In genomic region chr10:62527019-62527827, GRCh38 we compare ENCODE assay signal across 8 cellular contexts.
DNase-seq lines count a peak whose midpoint lies in the region; ATAC-seq and TF ChIP-seq lines count a peak whose summit lies in the region.

No MANE protein-coding gene starts in this region.

- H3K9me3 Mint-ChIP-seq in GM23338: peaks cover 22% of the 10 kb centered on the region
- H3K9me3 Mint-ChIP-seq in naive thymus-derived CD4-positive, alpha-beta T cell: peaks cover 0 to 31% (median 8%) of the 10 kb centered on the region in 11 donors

- intact Hi-C loops in naive thymus-derived CD4-positive, alpha-beta T cell (cut with micrococcal nuclease): loop anchor here (5.0 to 10.0 kb wide), 4 partner anchors 205 to 490 kb away; partner anchors contain the start of genes ADO (in 1 of the 2) and RTKN2 (in 1 of the 2)
- intact Hi-C loops in left colon (cut with DNase I, micrococcal nuclease) (no loop called here), heart right ventricle (cut with DNase I) (no loop called here)

- no peaks in the 10 kb centered on the region for H3F3A ChIP-seq in GM23338 (replicated peaks; ENCODE audit: low read depth)

- TF ChIP-seq CTCF in GM23338 (conservative IDR thresholded peaks at IDR 0.05; ENCODE audit: low read depth in 2 of 2): no peak
- no peak for TF ChIP-seq CTCF in heart right ventricle (IDR thresholded peaks at IDR 0.05)

- H3K36me3 ChIP-seq in GM23338 (ENCODE audit: insufficient read depth): no peaks in the 10 kb centered on the region
- no peaks in the 10 kb centered on the region for H3K36me3 ChIP-seq in Karpas-422 (ENCODE audit: insufficient read depth, low read length)
- H3K36me3 ChIP-seq in naive thymus-derived CD4-positive, alpha-beta T cell (ENCODE audit: control insufficient read depth in 2 of 3, insufficient read depth in 3 of 3, low read length in 3 of 3): no peaks in the 10 kb centered on the region
- H3K36me3 ChIP-seq in heart right ventricle: no peaks in the 10 kb centered on the region

- POLR2A ChIA-PET in naive thymus-derived CD4-positive, alpha-beta T cell (lab: Charles Lee): no interaction called here

- peak; percentile 30 for ATAC-seq in GM18867 (IDR thresholded peaks at IDR 0.05; ENCODE audit: unreplicated experiment)
- ATAC-seq in GM23338: no peak
- ATAC-seq in naive thymus-derived CD4-positive, alpha-beta T cell: no peak
- no peak for ATAC-seq in left colon
- ATAC-seq in heart right ventricle: no peak

- H3K4me1 ChIP-seq in GM23338 (ENCODE audit: insufficient read depth): no peaks in the 10 kb centered on the region; the same call in 1 of the 2 replicates
- H3K4me1 ChIP-seq in Karpas-422 (ENCODE audit: low read length): peaks cover 17% of the 10 kb centered on the region
- H3K4me1 ChIP-seq in naive thymus-derived CD4-positive, alpha-beta T cell (ENCODE audit: control insufficient read depth in 2 of 2, insufficient read depth in 2 of 2, low read length in 2 of 2): peaks cover 24 to 39% of the 10 kb centered on the region in 2 donors
- peaks cover 0 to 22% (median 2%) of the 10 kb centered on the region in 9 donors for H3K4me1 ChIP-seq in heart right ventricle

- H3K4me2 ChIP-seq in GM23338 (no peak overlapping the region), Karpas-422 (ENCODE audit: low read depth, low read length, poor library complexity, severe bottlenecking) (no peak overlapping the region)

- H4K20me1 ChIP-seq in GM23338 (replicated peaks; ENCODE audit: insufficient read depth) (no peaks in the 10 kb centered on the region), Karpas-422 (ENCODE audit: insufficient read depth, low read depth, low read length) (no peaks in the 10 kb centered on the region)

- WGBS in heart right ventricle, 2 donors: 67 to 70% methylated on average over 6 of the region's 6 CpGs

- H3K4me3 ChIP-seq in GM23338: no peak overlapping the region
- no peak overlapping the region for H3K4me3 ChIP-seq in Karpas-422 (ENCODE audit: low read length)
- no peak overlapping the region for H3K4me3 ChIP-seq in naive thymus-derived CD4-positive, alpha-beta T cell (ENCODE audit: low read length)
- H3K4me3 ChIP-seq in heart right ventricle: no peak overlapping the region

- H3K4me3 Mint-ChIP-seq in GM23338: no peak overlapping the region
- H3K4me3 Mint-ChIP-seq in naive thymus-derived CD4-positive, alpha-beta T cell: peak overlapping the region; percentile 46 to 78 (median 72)

- H3K27ac ChIP-seq in GM23338 (ENCODE audit: low read depth) (no peak overlapping the region), Karpas-422 (ENCODE audit: low read length) (no peak overlapping the region), heart right ventricle (no peak overlapping the region)
- no peak overlapping the region for H3K27ac ChIP-seq in naive thymus-derived CD4-positive, alpha-beta T cell (ENCODE audit: low read depth, low read length)

- H3K27me3 ChIP-seq in GM23338 (ENCODE audit: insufficient read depth) (no peaks in the 10 kb centered on the region), Karpas-422 (ENCODE audit: low read length) (no peaks in the 10 kb centered on the region), heart right ventricle (no peaks in the 10 kb centered on the region)
- H3K27me3 ChIP-seq in naive thymus-derived CD4-positive, alpha-beta T cell (ENCODE audit: control insufficient read depth in 2 of 2, insufficient read depth in 2 of 2, low read length in 2 of 2): no peaks in the 10 kb centered on the region

- H3K36me3 Mint-ChIP-seq in GM23338 (ENCODE audit: low read depth): peaks cover 6% of the 10 kb centered on the region
- H3K36me3 Mint-ChIP-seq in naive thymus-derived CD4-positive, alpha-beta T cell: peaks cover 0 to 47% (median 6%) of the 10 kb centered on the region in 5 donors

- H3K9ac ChIP-seq in Karpas-422 (ENCODE audit: low read length): no peak overlapping the region

- no peak overlapping the region for H3K27ac Mint-ChIP-seq in GM23338
- H3K27ac Mint-ChIP-seq in naive thymus-derived CD4-positive, alpha-beta T cell: peak overlapping the region; percentile 47 to 86 (median 76)

- no peaks in the 10 kb centered on the region for H3K9me3 ChIP-seq in Karpas-422 (ENCODE audit: low read length)
- no peaks in the 10 kb centered on the region for H3K9me3 ChIP-seq in naive thymus-derived CD4-positive, alpha-beta T cell (ENCODE audit: control insufficient read depth in 2 of 3, low read length in 3 of 3)
- peaks cover 0 to 14% (median 0%) of the 10 kb centered on the region in 11 donors for H3K9me3 ChIP-seq in heart right ventricle

- peak overlapping the region; percentile 74; the same call in 1 of the 2 replicates for H2AFZ ChIP-seq in GM23338
- H2AFZ ChIP-seq in Karpas-422 (ENCODE audit: low read length): no peak overlapping the region

- peaks cover 8% of the 10 kb centered on the region for H3K27me3 Mint-ChIP-seq in GM23338 (ENCODE audit: insufficient read depth, low read depth, poor library complexity)
- peaks cover 0 to 15% (median 0%) of the 10 kb centered on the region in 5 donors for H3K27me3 Mint-ChIP-seq in naive thymus-derived CD4-positive, alpha-beta T cell

- CTCF ChIA-PET in naive thymus-derived CD4-positive, alpha-beta T cell (lab: Charles Lee): interaction anchor here (1.1 kb wide), 1 partner anchor 289 kb away, joined by 3 read pairs; the partner anchor contains the start of gene EGR2

- H3K79me2 ChIP-seq in GM23338 (replicated peaks; ENCODE audit: insufficient read depth) (no peaks in the 10 kb centered on the region), Karpas-422 (ENCODE audit: low read length) (no peaks in the 10 kb centered on the region)

- H3K4me1 Mint-ChIP-seq in GM23338: peaks cover 5% of the 10 kb centered on the region; the same call in 2 of the 3 replicates
- H3K4me1 Mint-ChIP-seq in naive thymus-derived CD4-positive, alpha-beta T cell: peaks cover 32 to 57% (median 43%) of the 10 kb centered on the region in 7 donors

- H3K9me2 ChIP-seq in GM23338 (ENCODE audit: insufficient read depth) (peaks cover 7% of the 10 kb centered on the region; the same call in 1 of the 2 replicates), Karpas-422 (replicated peaks; ENCODE audit: insufficient read depth, low read length) (no peaks in the 10 kb centered on the region)

- DNase-seq in GM23338 (ENCODE audit: low spot score) (no peak), Karpas-422 (peak; percentile 51), left colon (no peak), nucleus accumbens (lab: John Stamatoyannopoulos, UW) (no peak), heart right ventricle (no peak), COLO668 (lab: John Stamatoyannopoulos, UW; ENCODE audit: unreplicated experiment) (no peak)
- DNase-seq in naive thymus-derived CD4-positive, alpha-beta T cell: peak in 5 of 9 donors; percentile 7 to 17 (median 11)

TF ChIP-seq in GM23338, 12 proteins besides CTCF, POLR2A, EP300 and RAD21 (continues in another document):
- TF ChIP-seq NANOG (IDR thresholded peaks at IDR 0.05; ENCODE audit: borderline replicate concordance): no peak
- no peak for TF ChIP-seq JUNB (IDR thresholded peaks at IDR 0.05; ENCODE audit: unreplicated experiment)
- TF ChIP-seq, protein P1, sequence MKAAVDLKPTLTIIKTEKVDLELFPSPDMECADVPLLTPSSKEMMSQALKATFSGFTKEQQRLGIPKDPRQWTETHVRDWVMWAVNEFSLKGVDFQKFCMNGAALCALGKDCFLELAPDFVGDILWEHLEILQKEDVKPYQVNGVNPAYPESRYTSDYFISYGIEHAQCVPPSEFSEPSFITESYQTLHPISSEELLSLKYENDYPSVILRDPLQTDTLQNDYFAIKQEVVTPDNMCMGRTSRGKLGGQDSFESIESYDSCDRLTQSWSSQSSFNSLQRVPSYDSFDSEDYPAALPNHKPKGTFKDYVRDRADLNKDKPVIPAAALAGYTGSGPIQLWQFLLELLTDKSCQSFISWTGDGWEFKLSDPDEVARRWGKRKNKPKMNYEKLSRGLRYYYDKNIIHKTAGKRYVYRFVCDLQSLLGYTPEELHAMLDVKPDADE (IDR thresholded peaks at IDR 0.05): no peak
- no peak for TF ChIP-seq STAT1 (IDR thresholded peaks at IDR 0.05; ENCODE audit: unreplicated experiment)
- no peak for TF ChIP-seq EZH2phosphoT487 (IDR thresholded peaks at IDR 0.05; ENCODE audit: unreplicated experiment)
- no peak for TF ChIP-seq CREB1 (CRISPR knock-in tag; IDR thresholded peaks at IDR 0.05; ENCODE audit: low read depth)
- no peak for TF ChIP-seq ZNF114 (CRISPR knock-in tag; IDR thresholded peaks at IDR 0.05)
- TF ChIP-seq ZNF331 (CRISPR knock-in tag; IDR thresholded peaks at IDR 0.05; ENCODE audit: low read depth): no peak

Comparison
In these comparisons a context has a peak if more than half of its experiments do, and no peak if none do; other contexts are left out.
1. DNase-seq: peak in Karpas-422 (single experiment) and naive thymus-derived CD4-positive, alpha-beta T cell (5 of 9); none in GM23338 (single experiment), left colon (0 of 2), nucleus accumbens (0 of 56), heart right ventricle (0 of 2) and COLO668 (single experiment).
2. intact Hi-C loops: an anchor here in naive thymus-derived CD4-positive, alpha-beta T cell (5.0 to 10.0 kb wide); none called in left colon and heart right ventricle.